ENCODE assay signal across 9 cellular contexts in the genomic region with DNA sequence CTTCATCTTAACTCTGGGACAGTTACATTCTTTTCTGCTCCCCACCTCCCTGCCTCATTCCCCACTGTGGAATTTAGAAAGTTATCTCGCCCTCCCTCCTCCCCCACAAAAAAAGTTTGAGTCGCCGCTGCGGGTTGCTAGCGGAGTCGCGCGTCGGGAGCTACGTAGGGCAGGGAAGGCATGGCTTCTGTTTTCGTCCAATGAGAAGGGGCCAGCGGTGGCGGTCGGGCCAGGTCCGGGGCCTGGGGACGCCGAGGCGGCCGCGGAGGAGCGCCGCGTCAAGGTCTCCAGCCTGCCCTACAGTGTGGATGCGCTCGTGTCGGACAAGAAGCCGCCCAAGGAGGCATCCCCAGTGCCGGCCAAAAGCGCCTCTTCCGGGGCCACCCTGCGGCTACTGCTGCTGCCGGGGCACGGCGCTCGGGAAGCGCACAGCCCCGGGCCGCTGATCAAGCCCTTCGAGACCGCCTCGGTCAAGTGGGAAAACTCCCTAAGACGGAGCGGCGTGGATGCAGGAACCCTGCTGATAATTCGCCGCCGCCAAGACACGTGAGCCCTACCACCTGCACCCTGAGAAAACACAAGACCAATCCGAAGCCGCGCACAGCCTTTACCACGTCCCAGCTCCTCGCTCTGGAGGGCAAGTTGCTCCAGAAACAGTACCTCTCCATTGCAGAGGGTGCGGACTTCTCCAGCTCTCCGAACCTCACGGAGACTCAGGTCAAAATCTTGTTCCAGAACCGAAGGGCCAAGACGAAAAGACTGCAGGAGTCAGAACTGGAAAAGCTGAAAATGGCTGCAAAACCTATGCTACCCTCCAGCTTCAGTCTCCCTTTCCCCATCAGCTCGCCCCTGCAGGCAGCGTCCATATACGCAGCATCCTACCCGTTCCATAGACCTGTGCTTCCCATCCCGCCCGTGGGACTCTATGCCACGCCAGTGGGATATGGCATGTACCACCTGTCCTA. TPM values are rescaled to one million over a fixed set of nuclear protein-coding genes. Genes with fewer than 3 reads are reported as not detected.
DNase-seq lines count a peak whose midpoint lies in the region; ATAC-seq and TF ChIP-seq lines count a peak whose summit lies in the region.
"Had no signal": no experiment of that assay in that cellular context is flagged by ENCODE, and none has a peak within 500 bp of the region (broad histone marks: within the 10 kb centered on the region; RNA-seq: fewer than 3 reads in every experiment).

No MANE protein-coding gene starts in this region.

- peaks cover 6% of the 10 kb centered on the region; the same call in 1 of the 2 replicates for H3K4me1 Mint-ChIP-seq in WTC11

- TF ChIP-seq CTCF in WTC11 (IDR thresholded peaks at IDR 0.05) = no peak
- TF ChIP-seq CTCF in lower lobe of right lung (IDR thresholded peaks at IDR 0.05) = no peak

- ATAC-seq in WTC11 (peak; percentile 95), lower lobe of right lung (peak; percentile 62 to 73), HG02610 (IDR thresholded peaks at IDR 0.05; ENCODE audit: unreplicated experiment) (no peak)

- H3K27me3 Mint-ChIP-seq in WTC11 (ENCODE audit: low read depth) = peaks cover 84% of the 10 kb centered on the region

- H3K4me1 ChIP-seq in lower lobe of right lung = peaks cover 11% of the 10 kb centered on the region

- H3K27me3 ChIP-seq in lower lobe of right lung (ENCODE audit: low read depth) = peaks cover 31% of the 10 kb centered on the region

- peak overlapping the region; percentile 91 for H3K4me3 Mint-ChIP-seq in WTC11

- H3K9me3 ChIP-seq in lower lobe of right lung = no peaks in the 10 kb centered on the region

- intact Hi-C loops in lower lobe of right lung (cut with DNase I) = no loop called here

- no peaks in the 10 kb centered on the region for H3K9me3 Mint-ChIP-seq in WTC11

- peak overlapping the region; percentile 25 for H3K27ac Mint-ChIP-seq in WTC11

- CTCF ChIA-PET in WTC11 (lab: Charles Lee) = interaction anchor here (1.0 to 2.0 kb wide), 9 partner anchors 14 to 374 kb away, joined by 3 to 11 read pairs (median 4); no protein-coding TSS in a partner anchor

- POLR2A ChIA-PET in WTC11 (lab: Charles Lee) = interaction anchor here (0.6 kb wide), 1 partner anchor 187 kb away, joined by 3 read pairs; no protein-coding TSS in a partner anchor

- no peaks in the 10 kb centered on the region for H3K36me3 Mint-ChIP-seq in WTC11

- H3K27ac ChIP-seq in caudate nucleus (ENCODE audit: low read depth, low read length) = no peak overlapping the region
- no peak overlapping the region for H3K27ac ChIP-seq in lower lobe of right lung

- peak overlapping the region; percentile 49 for H3K4me3 ChIP-seq in lower lobe of right lung

- H3K36me3 ChIP-seq in lower lobe of right lung = no peaks in the 10 kb centered on the region

- DNase-seq in GM03348 (ENCODE audit: low spot score) = peak; percentile 20
- DNase-seq in WTC11 (ENCODE audit: low spot score) = peak; percentile 73
- DNase-seq in caudate nucleus (lab: John Stamatoyannopoulos, UW) = peak in 44 of 61 donors; percentile 1 to 79 (median 18)
- peak; percentile 51 for DNase-seq in lower lobe of right lung
- DNase-seq in stimulated activated CD8-positive, alpha-beta memory T cell treated with anti-CD3 and anti-CD28 coated beads, Interleukin-12 subunit alpha, Interleukin-12 subunit beta, amount 100 ng/mL, for 4 hours (ENCODE audit: low read depth) = peak; percentile 21
- no peak for DNase-seq in HT-29 (ENCODE audit: low spot score)
- no peak for DNase-seq in RPMI8226

TF ChIP-seq in WTC11, 78 proteins besides CTCF, POLR2A, EP300 and RAD21 (continues in another document):
- TF ChIP-seq CREB1 (CRISPR knock-in tag; IDR thresholded peaks at IDR 0.05) (no peak), GRHL2 (CRISPR knock-in tag; IDR thresholded peaks at IDR 0.05; ENCODE audit: insufficient replicate concordance, severe bottlenecking) (no peak), SOX15 (CRISPR knock-in tag; IDR thresholded peaks at IDR 0.05) (no peak), ZNF138 (CRISPR knock-in tag; conservative IDR thresholded peaks at IDR 0.05) (no peak), ZNF396 (CRISPR knock-in tag; IDR thresholded peaks at IDR 0.05; ENCODE audit: borderline replicate concordance) (no peak), MAX (CRISPR knock-in tag; IDR thresholded peaks at IDR 0.05) (peak; percentile 87), SMAD4 (CRISPR knock-in tag; IDR thresholded peaks at IDR 0.05) (no peak), USF2 (CRISPR knock-in tag; IDR thresholded peaks at IDR 0.05) (peak; percentile 66), ZNF671 (CRISPR knock-in tag; IDR thresholded peaks at IDR 0.05) (no peak), ATF3 (CRISPR knock-in tag; conservative IDR thresholded peaks at IDR 0.05) (no peak), E2F1 (CRISPR knock-in tag; IDR thresholded peaks at IDR 0.05) (peak; percentile 55; the same call in 1 of the 2 replicates), ZBTB21 (CRISPR knock-in tag; IDR thresholded peaks at IDR 0.05; ENCODE audit: borderline replicate concordance) (no peak), KAT7 (CRISPR knock-in tag; IDR thresholded peaks at IDR 0.05; ENCODE audit: borderline replicate concordance) (no peak), ZNF423 (CRISPR knock-in tag; IDR thresholded peaks at IDR 0.05) (no peak), TCF7 (CRISPR knock-in tag; IDR thresholded peaks at IDR 0.05; ENCODE audit: low read depth) (no peak)
- TF ChIP-seq, protein P1, sequence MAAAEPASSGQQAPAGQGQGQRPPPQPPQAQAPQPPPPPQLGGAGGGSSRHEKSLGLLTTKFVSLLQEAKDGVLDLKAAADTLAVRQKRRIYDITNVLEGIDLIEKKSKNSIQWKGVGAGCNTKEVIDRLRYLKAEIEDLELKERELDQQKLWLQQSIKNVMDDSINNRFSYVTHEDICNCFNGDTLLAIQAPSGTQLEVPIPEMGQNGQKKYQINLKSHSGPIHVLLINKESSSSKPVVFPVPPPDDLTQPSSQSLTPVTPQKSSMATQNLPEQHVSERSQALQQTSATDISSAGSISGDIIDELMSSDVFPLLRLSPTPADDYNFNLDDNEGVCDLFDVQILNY (CRISPR knock-in tag; IDR thresholded peaks at IDR 0.05) = no peak
- TF ChIP-seq, protein P2, sequence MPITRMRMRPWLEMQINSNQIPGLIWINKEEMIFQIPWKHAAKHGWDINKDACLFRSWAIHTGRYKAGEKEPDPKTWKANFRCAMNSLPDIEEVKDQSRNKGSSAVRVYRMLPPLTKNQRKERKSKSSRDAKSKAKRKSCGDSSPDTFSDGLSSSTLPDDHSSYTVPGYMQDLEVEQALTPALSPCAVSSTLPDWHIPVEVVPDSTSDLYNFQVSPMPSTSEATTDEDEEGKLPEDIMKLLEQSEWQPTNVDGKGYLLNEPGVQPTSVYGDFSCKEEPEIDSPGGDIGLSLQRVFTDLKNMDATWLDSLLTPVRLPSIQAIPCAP (CRISPR knock-in tag; IDR thresholded peaks at IDR 0.05) = no peak
- TF ChIP-seq, protein P3, sequence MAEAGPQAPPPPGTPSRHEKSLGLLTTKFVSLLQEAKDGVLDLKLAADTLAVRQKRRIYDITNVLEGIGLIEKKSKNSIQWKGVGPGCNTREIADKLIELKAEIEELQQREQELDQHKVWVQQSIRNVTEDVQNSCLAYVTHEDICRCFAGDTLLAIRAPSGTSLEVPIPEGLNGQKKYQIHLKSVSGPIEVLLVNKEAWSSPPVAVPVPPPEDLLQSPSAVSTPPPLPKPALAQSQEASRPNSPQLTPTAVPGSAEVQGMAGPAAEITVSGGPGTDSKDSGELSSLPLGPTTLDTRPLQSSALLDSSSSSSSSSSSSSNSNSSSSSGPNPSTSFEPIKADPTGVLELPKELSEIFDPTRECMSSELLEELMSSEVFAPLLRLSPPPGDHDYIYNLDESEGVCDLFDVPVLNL (CRISPR knock-in tag; IDR thresholded peaks at IDR 0.05; ENCODE audit: borderline replicate concordance, low read depth) = 0 out of 2 replicates have a peak, but pooled peaks have one; percentile 31

RNA-seq across cellular contexts. Expression of gene OR4D1, which starts 8.9 kb away (rescaled TPM):
- total RNA-seq in WTC11 (2021) (0.17 to 0.41 TPM (median 0.39 TPM) in 3 replicates), lower lobe of right lung (not detected)
- total RNA-seq in HT-29 (2014; rRNA removed; shearing (Covaris generic)) = not detected in 2 replicates
- total RNA-seq: kidney epithelial cell had no signal

RNA-seq across cellular contexts. Expression of gene OR4D2, which starts 9.7 kb away (rescaled TPM):
- total RNA-seq in WTC11 (2021) (not detected in 3 replicates), lower lobe of right lung (not detected)
- total RNA-seq in HT-29 (2014; rRNA removed; shearing (Covaris generic)) = not detected in 2 replicates
- total RNA-seq: kidney epithelial cell had no signal

RNA-seq across cellular contexts. Expression of gene EPX, which starts 35.4 kb away (rescaled TPM):
- total RNA-seq in WTC11 (2021) = not detected in 3 replicates
- total RNA-seq in lower lobe of right lung = not detected
- not detected in 2 replicates for total RNA-seq in HT-29 (2014; rRNA removed; shearing (Covaris generic))
- total RNA-seq: kidney epithelial cell had no signal

Comparison
In these comparisons a context has a peak if more than half of its experiments do, and no peak if none do; other contexts are left out.
1. DNase-seq: peak in GM03348 (single experiment), WTC11 (single experiment), caudate nucleus (44 of 61), lower lobe of right lung (single experiment) and stimulated activated CD8-positive, alpha-beta memory T cell treated with anti-CD3 and anti-CD28 coated beads, Interleukin-12 subunit alpha, Interleukin-12 subunit beta, amount 100 ng/mL, for 4 hours (single experiment); none in HT-29 (single experiment) and RPMI8226 (single experiment).